Comparison of ENCODE assay signal across 9 cellular contexts in genomic region chr1:177959793-177960515, GRCh38. TPM values are rescaled to one million over a fixed set of nuclear protein-coding genes. Genes with fewer than 3 reads are reported as not detected.
DNase-seq lines count a peak whose midpoint lies in the region; ATAC-seq and TF ChIP-seq lines count a peak whose summit lies in the region.
"Had no signal": no experiment of that assay in that cellular context is flagged by ENCODE, and none has a peak within 500 bp of the region (broad histone marks: within the 10 kb centered on the region; RNA-seq: fewer than 3 reads in every experiment).

No MANE protein-coding gene starts in this region.

- H3K4me3 ChIP-seq in OCI-LY7 (ENCODE audit: low read depth, low read length, poor library complexity, severe bottlenecking) (no peak overlapping the region), retinal pigment epithelial cell (ENCODE audit: low read length) (no peak overlapping the region)

- no peak overlapping the region for H3K27ac ChIP-seq in OCI-LY7 (ENCODE audit: low read depth, low read length, poor library complexity, severe bottlenecking)

- BruUV-seq in OCI-LY7 (replicated peaks; lab: Mats Ljungman, UMichigan), result no TSS peak

- H3K9me3 ChIP-seq in OCI-LY7 (ENCODE audit: low read length), result no peaks in the 10 kb centered on the region

- no peaks in the 10 kb centered on the region for H4K20me1 ChIP-seq in OCI-LY7 (ENCODE audit: insufficient read depth, low read length)

- H3K36me3 ChIP-seq in OCI-LY7 (ENCODE audit: insufficient read depth, low read length), result no peaks in the 10 kb centered on the region

- no peak overlapping the region for H3K4me2 ChIP-seq in OCI-LY7 (ENCODE audit: low read length)

- ATAC-seq in activated CD4-positive, CD25-positive, alpha-beta regulatory T cell treated with anti-CD3 and anti-CD28 coated beads, Interleukin-2, amount 50 U/mL, for 24 hours, result no peak

- CTCF ChIA-PET in OCI-LY7 (lab: Charles Lee; ENCODE audit: unreplicated experiment), result no interaction called here

- intact Hi-C loops in OCI-LY7 (cut with micrococcal nuclease; ENCODE audit: unreplicated experiment), result no loop called here

- H2AFZ ChIP-seq in OCI-LY7 (ENCODE audit: low read length), result no peak overlapping the region

- peak; percentile 30 for DNase-seq in NCI-H1092 treated with DMSO at 0.1 percent for 48 hours (lab: John Stamatoyannopoulos, UW)
- no peak for DNase-seq in NCI-H1092 (lab: John Stamatoyannopoulos, UW)
- no peak for DNase-seq in OCI-LY7 (ENCODE audit: low spot score)
- DNase-seq in fibroblast of gingiva (ENCODE audit: low read depth), result peak; percentile 17
- DNase-seq in retinal pigment epithelial cell (ENCODE audit: low read depth), result no peak
- no peak for DNase-seq in stimulated activated CD4-positive, alpha-beta T cell treated with anti-CD3 and anti-CD28 coated beads, Interleukin-2, amount 100 ng/mL, for 24 hours
- DNase-seq in mucosa of gallbladder (ENCODE audit: low spot score), result no peak
- DNase-seq: NK-92 treated with Interleukin-12 subunit alpha and Interleukin-12 subunit beta, amount 100 ng/mL, for 24 hours had no signal

- POLR2A ChIA-PET in OCI-LY7 (lab: Charles Lee), result no interaction called here

- H3K79me2 ChIP-seq in OCI-LY7 (ENCODE audit: insufficient read depth, low read depth, low read length), result no peaks in the 10 kb centered on the region

- H3K9me2 ChIP-seq in OCI-LY7 (ENCODE audit: insufficient read depth, low read length), result no peaks in the 10 kb centered on the region

- no peaks in the 10 kb centered on the region for H3K4me1 ChIP-seq in OCI-LY7 (ENCODE audit: insufficient read depth, low read length, poor library complexity, severe bottlenecking)

- TF ChIP-seq CTCF in OCI-LY7 (conservative IDR thresholded peaks at IDR 0.05; ENCODE audit: low read length) (0 out of 2 replicates have a peak, but pooled peaks have one; percentile 17), retinal pigment epithelial cell (conservative IDR thresholded peaks at IDR 0.05; ENCODE audit: low read depth, low read length) (peak; percentile 54)

RNA-seq across cellular contexts. Expression of gene SEC16B, which starts 9.9 kb away (rescaled TPM):
- not detected in 2 replicates for total RNA-seq in OCI-LY7 (2014; rRNA removed; shearing (Covaris generic))
- total RNA-seq in OCI-LY7 (2022) (not detected in 2 replicates), mucosa of gallbladder (7.3 TPM)

Comparison
In these comparisons a context has a peak if more than half of its experiments do, and no peak if none do; other contexts are left out.
1. DNase-seq: peak in NCI-H1092 treated with DMSO at 0.1 percent for 48 hours (single experiment) and fibroblast of gingiva (single experiment); none in NCI-H1092 (single experiment), OCI-LY7 (single experiment), retinal pigment epithelial cell (single experiment), stimulated activated CD4-positive, alpha-beta T cell treated with anti-CD3 and anti-CD28 coated beads, Interleukin-2, amount 100 ng/mL, for 24 hours (0 of 2) and mucosa of gallbladder (single experiment).